Comparison of ENCODE assay signal across 8 cellular contexts in the genomic region with DNA sequence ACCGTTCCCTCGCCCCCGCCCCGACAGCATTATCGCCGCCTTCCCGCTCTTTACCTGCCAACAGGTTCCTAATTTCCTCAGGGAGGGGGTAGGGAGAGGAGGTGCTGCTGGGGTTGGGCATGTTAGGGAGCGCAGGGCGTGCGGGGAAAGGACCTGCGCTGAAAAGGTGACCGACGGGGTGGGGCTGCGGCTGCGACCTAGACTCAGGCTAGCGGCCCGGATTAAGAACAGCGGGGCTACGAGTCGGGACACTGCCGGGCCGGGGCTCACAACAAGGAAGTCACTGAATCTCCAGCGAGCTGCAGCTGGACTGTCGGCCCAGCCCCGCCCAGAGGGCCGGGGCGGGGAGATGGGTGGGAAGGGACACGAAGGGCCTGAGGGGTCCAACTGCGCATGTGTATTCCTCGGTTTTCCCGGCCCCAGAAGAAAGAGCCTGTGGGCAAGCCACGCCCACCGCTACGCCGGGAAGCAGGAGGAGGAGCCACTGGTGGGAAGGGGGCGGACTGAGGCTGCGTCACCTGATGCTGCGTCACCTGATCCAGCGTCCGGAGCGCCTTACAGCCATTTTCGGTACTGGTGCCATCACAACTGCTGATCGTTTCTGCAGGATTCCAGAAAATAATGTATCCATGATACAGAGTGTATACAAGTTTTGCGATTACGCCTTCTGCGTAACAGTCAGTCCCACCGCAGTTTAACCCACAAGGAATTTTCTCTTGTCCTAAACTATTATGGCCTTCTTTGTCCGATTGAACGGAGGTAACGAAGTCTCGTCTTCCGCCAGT. TPM values are rescaled to one million over a fixed set of nuclear protein-coding genes. Genes with fewer than 3 reads are reported as not detected.
DNase-seq lines count a peak whose midpoint lies in the region; ATAC-seq and TF ChIP-seq lines count a peak whose summit lies in the region.

A gene with protein sequence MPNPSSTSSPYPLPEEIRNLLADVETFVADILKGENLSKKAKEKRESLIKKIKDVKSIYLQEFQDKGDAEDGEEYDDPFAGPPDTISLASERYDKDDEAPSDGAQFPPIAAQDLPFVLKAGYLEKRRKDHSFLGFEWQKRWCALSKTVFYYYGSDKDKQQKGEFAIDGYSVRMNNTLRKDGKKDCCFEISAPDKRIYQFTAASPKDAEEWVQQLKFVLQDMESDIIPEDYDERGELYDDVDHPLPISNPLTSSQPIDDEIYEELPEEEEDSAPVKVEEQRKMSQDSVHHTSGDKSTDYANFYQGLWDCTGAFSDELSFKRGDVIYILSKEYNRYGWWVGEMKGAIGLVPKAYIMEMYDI (minus strand): TSS at position 282 of the 785 bp plus-strand sequence. CDS start 161 bp downstream, at position 121.

- H3K9me3 Mint-ChIP-seq in natural killer cell treated with Interleukin-12 subunit alpha and Interleukin-12 subunit beta and Interleukin-15 and Interleukin-18, amount 100 ng/mL, for 72 hours, result no peaks in the 10 kb centered on the region

- no peaks in the 10 kb centered on the region for H3K79me2 ChIP-seq in Karpas-422 (ENCODE audit: low read length)

- no peaks in the 10 kb centered on the region for H3K9me2 ChIP-seq in Karpas-422 (replicated peaks; ENCODE audit: insufficient read depth, low read length)

- peaks cover 0 to 9% of the 10 kb centered on the region in 2 donors for H3K27me3 Mint-ChIP-seq in natural killer cell treated with Interleukin-12 subunit alpha and Interleukin-12 subunit beta and Interleukin-15 and Interleukin-18, amount 100 ng/mL, for 72 hours

- peak within 1 kb of the TSS; percentile 97 for H3K4me3 Mint-ChIP-seq in natural killer cell treated with Interleukin-12 subunit alpha and Interleukin-12 subunit beta and Interleukin-15 and Interleukin-18, amount 100 ng/mL, for 72 hours

- peak; percentile 92 for ATAC-seq in GM21737 (IDR thresholded peaks at IDR 0.05; ENCODE audit: unreplicated experiment)
- ATAC-seq in natural killer cell treated with Interleukin-12 subunit alpha and Interleukin-12 subunit beta and Interleukin-15 and Interleukin-18, amount 100 ng/mL, for 72 hours, result peak; percentile 96 to 97
- ATAC-seq in stimulated activated naive CD8-positive, alpha-beta T cell treated with anti-CD3 and anti-CD28 coated beads, Interleukin-15, Interleukin-2, amounts not matched to agents 100 U/mL and 50 U/mL, for 24 hours, result peak; percentile 94

- H3K4me1 Mint-ChIP-seq in natural killer cell treated with Interleukin-12 subunit alpha and Interleukin-12 subunit beta and Interleukin-15 and Interleukin-18, amount 100 ng/mL, for 72 hours (ENCODE audit: low read depth in 2 of 2), result peaks cover 15 to 16% of the 10 kb centered on the region in 2 donors

- peak; percentile 90 for DNase-seq in DMS79 treated with DMSO at 0.1 percent for 48 hours (lab: John Stamatoyannopoulos, UW)
- peak; percentile 96 for DNase-seq in Karpas-422
- DNase-seq in activated effector memory CD4-positive, alpha-beta T cell treated with anti-CD3 and anti-CD28 coated beads, Interleukin-2, amount 50 U/mL, for 16 hours, result peak; percentile 94
- peak; percentile 99 for DNase-seq in fibroblast of pulmonary artery (ENCODE audit: low read depth)
- DNase-seq in natural killer cell treated with Interleukin-12 subunit alpha and Interleukin-12 subunit beta and Interleukin-15 and Interleukin-18, amount 100 ng/mL, for 72 hours (ENCODE audit: low spot score), result peak; percentile 99
- DNase-seq in stimulated activated naive CD8-positive, alpha-beta T cell treated with anti-CD3 and anti-CD28 coated beads, Interleukin-15, Interleukin-2, amounts not matched to agents 100 U/mL and 50 U/mL, for 24 hours, result peak; percentile 93

- TF ChIP-seq CTCF in fibroblast of pulmonary artery (IDR thresholded peaks at IDR 0.05; ENCODE audit: low read length, missing control alignments), result no peak

- no peaks in the 10 kb centered on the region for H3K36me3 ChIP-seq in Karpas-422 (ENCODE audit: insufficient read depth, low read length)

- H2AFZ ChIP-seq in Karpas-422 (ENCODE audit: low read length), result peak within 1 kb of the TSS; percentile 96

- H3K27ac Mint-ChIP-seq in natural killer cell treated with Interleukin-12 subunit alpha and Interleukin-12 subunit beta and Interleukin-15 and Interleukin-18, amount 100 ng/mL, for 72 hours, result peak within 1 kb of the TSS; percentile 94 to 97

- no peaks in the 10 kb centered on the region for H4K20me1 ChIP-seq in Karpas-422 (ENCODE audit: insufficient read depth, low read depth, low read length)

- no peaks in the 10 kb centered on the region for H3K36me3 Mint-ChIP-seq in natural killer cell treated with Interleukin-12 subunit alpha and Interleukin-12 subunit beta and Interleukin-15 and Interleukin-18, amount 100 ng/mL, for 72 hours

- H3K27ac ChIP-seq in Karpas-422 (ENCODE audit: low read length), result peak within 1 kb of the TSS; percentile 80

- H3K27me3 ChIP-seq in Karpas-422 (ENCODE audit: low read length), result no peaks in the 10 kb centered on the region

- TF ChIP-seq POLR2A in Raji (IDR thresholded peaks at IDR 0.05; ENCODE audit: insufficient read depth, low read depth, low read length), result peak; percentile 95

- H3K4me3 ChIP-seq in Karpas-422 (ENCODE audit: low read length) (peak within 1 kb of the TSS; percentile 88), fibroblast of pulmonary artery (replicated peaks; ENCODE audit: low read depth, low read length) (peak within 1 kb of the TSS; percentile 92)

- peaks cover 47% of the 10 kb centered on the region for H3K4me1 ChIP-seq in Karpas-422 (ENCODE audit: low read length)

- H3K9me3 ChIP-seq in Karpas-422 (ENCODE audit: low read length), result no peaks in the 10 kb centered on the region

- H3K4me2 ChIP-seq in Karpas-422 (ENCODE audit: low read depth, low read length, poor library complexity, severe bottlenecking), result peak within 1 kb of the TSS; percentile 95

- peak within 1 kb of the TSS; percentile 85 for H3K9ac ChIP-seq in Karpas-422 (ENCODE audit: low read length)

RNA-seq across cellular contexts. Expression of the gene that starts here (rescaled TPM):
- 11.5 and 24.4 TPM in 2 replicates for total RNA-seq in Karpas-422 (2014; rRNA removed; shearing (Covaris generic); ENCODE audit: low replicate concordance)
- 10 to 100 TPM; 15.0 to 35.7 TPM for total RNA-seq in natural killer cell treated with Interleukin-12 subunit alpha and Interleukin-12 subunit beta and Interleukin-15 and Interleukin-18, amount 100 ng/mL, for 72 hours

Comparison
In these comparisons a context has a peak if more than half of its experiments do, and no peak if none do; other contexts are left out.
1. Peak in every context shown above with its lines: DNase-seq, ATAC-seq, H3K4me3 ChIP-seq and H3K27ac ChIP-seq.